1 cellular context compared by ENCODE assay signal in genomic region chr3:13574798-13575451, GRCh38.
TF ChIP-seq lines count a peak whose summit lies in the region.

No MANE protein-coding gene starts in this region.

TF ChIP-seq in K562, 482 proteins besides CTCF, POLR2A, EP300 and RAD21 (continued from another document and continues in another):
- TF ChIP-seq CCNT2 (IDR thresholded peaks at IDR 0.05; ENCODE audit: borderline replicate concordance, extremely low read depth, insufficient read length, low read depth, low read length) (no peak), FOXP4 (CRISPR knock-in tag; IDR thresholded peaks at IDR 0.05; ENCODE audit: borderline replicate concordance) (no peak), ZNF212 (CRISPR knock-in tag; IDR thresholded peaks at IDR 0.05) (no peak), ZNF668 (CRISPR knock-in tag; IDR thresholded peaks at IDR 0.05) (no peak), TSC22D4 (tag; IDR thresholded peaks at IDR 0.05) (no peak), E2F1 (CRISPR knock-in tag; IDR thresholded peaks at IDR 0.05) (0 out of 2 replicates have a peak, but pooled peaks have one; percentile 28), MTA3 (IDR thresholded peaks at IDR 0.05; ENCODE audit: borderline replicate concordance) (no peak), TAL1 (IDR thresholded peaks at IDR 0.05) (no peak), SP2 (IDR thresholded peaks at IDR 0.05; ENCODE audit: extremely low read depth, low read depth, low read length, poor library complexity, severe bottlenecking) (no peak), NCOA4 (IDR thresholded peaks at IDR 0.05; ENCODE audit: partially characterized antibody) (no peak), ETV1 (tag; conservative IDR thresholded peaks at IDR 0.05; ENCODE audit: low read depth) (no peak), MEF2D (tag; conservative IDR thresholded peaks at IDR 0.05; ENCODE audit: low read depth) (no peak), HDAC2 (IDR thresholded peaks at IDR 0.05) (peak; percentile 33; the same call in 1 of the 2 replicates), HMG20B (CRISPR knock-in tag; IDR thresholded peaks at IDR 0.05) (no peak), BCL6 (CRISPR knock-in tag; IDR thresholded peaks at IDR 0.05) (no peak), FUS (optimal IDR thresholded peaks at IDR 0.05; ENCODE audit: low read depth, low read length) (no peak), ARID3A (IDR thresholded peaks at IDR 0.05; ENCODE audit: borderline replicate concordance, low read depth, low read length) (no peak), SMARCE1 (IDR thresholded peaks at IDR 0.05) (peak; percentile 74), LEF1 (IDR thresholded peaks at IDR 0.05) (0 out of 2 replicates have a peak, but pooled peaks have one; percentile 51), MEIS2 (IDR thresholded peaks at IDR 0.05; ENCODE audit: partially characterized antibody) (peak; percentile 57), ZNF408 (CRISPR knock-in tag; IDR thresholded peaks at IDR 0.05; ENCODE audit: low read depth) (no peak), ZBTB2 (IDR thresholded peaks at IDR 0.05) (no peak), CBX5 (IDR thresholded peaks at IDR 0.05; ENCODE audit: borderline replicate concordance, low read depth) (no peak), HDGF (IDR thresholded peaks at IDR 0.05) (no peak), CEBPB (tag; IDR thresholded peaks at IDR 0.05) (no peak), NR2F6 (CRISPR knock-in tag; IDR thresholded peaks at IDR 0.05) (no peak), ZNF280B (CRISPR knock-in tag; IDR thresholded peaks at IDR 0.05) (no peak), POLR2AphosphoS2 (IDR thresholded peaks at IDR 0.05; ENCODE audit: low read length) (no peak), JUND (IDR thresholded peaks at IDR 0.05; ENCODE audit: borderline replicate concordance, low read depth, low read length) (peak; percentile 92), JUND (tag; IDR thresholded peaks at IDR 0.05; ENCODE audit: borderline replicate concordance, low read depth, low read length) (peak; percentile 95), BDP1 (IDR thresholded peaks at IDR 0.05; ENCODE audit: insufficient read depth, insufficient read length) (no peak), KDM1A (IDR thresholded peaks at IDR 0.05) (no peak; a peak in 1 of 4 replicates), DEAF1 (CRISPR knock-in tag; IDR thresholded peaks at IDR 0.05) (no peak), PHB2 (IDR thresholded peaks at IDR 0.05; ENCODE audit: low read depth) (no peak), SIN3A (IDR thresholded peaks at IDR 0.05; ENCODE audit: borderline replicate concordance in 2 of 2, control insufficient read depth in 1 of 2, low read depth in 2 of 2, low read length in 2 of 2) (no peak), ZNF551 (CRISPR knock-in tag; IDR thresholded peaks at IDR 0.05) (no peak), ZBTB17 (CRISPR knock-in tag; IDR thresholded peaks at IDR 0.05) (no peak), ELK1 (CRISPR knock-in tag; IDR thresholded peaks at IDR 0.05) (no peak), SRSF7 (optimal IDR thresholded peaks at IDR 0.05; ENCODE audit: low read depth, low read length) (no peak), PML (IDR thresholded peaks at IDR 0.05; ENCODE audit: low read length) (no peak), NFYB (IDR thresholded peaks at IDR 0.05; ENCODE audit: extremely low read depth, insufficient read length) (no peak), TAF9B (IDR thresholded peaks at IDR 0.05; ENCODE audit: partially characterized antibody) (no peak), CHAMP1 (IDR thresholded peaks at IDR 0.05) (no peak), MYBL2 (IDR thresholded peaks at IDR 0.05; ENCODE audit: low read depth) (no peak), MYBL2 (CRISPR knock-in tag; IDR thresholded peaks at IDR 0.05; ENCODE audit: borderline replicate concordance) (no peak), SAP30 (IDR thresholded peaks at IDR 0.05; ENCODE audit: borderline replicate concordance, insufficient read depth, low read depth, low read length, poor library complexity, severe bottlenecking) (no peak), NFE2 (IDR thresholded peaks at IDR 0.05; ENCODE audit: low read depth) (peak; percentile 73; the same call in 1 of the 2 replicates), ZNF146 (CRISPR knock-in tag; IDR thresholded peaks at IDR 0.05; ENCODE audit: unreplicated experiment) (no peak), ATF2 (CRISPR knock-in tag; IDR thresholded peaks at IDR 0.05) (no peak), ZNF780A (CRISPR knock-in tag; IDR thresholded peaks at IDR 0.05) (no peak), POLR2B (IDR thresholded peaks at IDR 0.05; ENCODE audit: low read depth, partially characterized antibody) (no peak), ZBTB1 (CRISPR knock-in tag; IDR thresholded peaks at IDR 0.05; ENCODE audit: borderline replicate concordance, low read depth) (no peak), HDAC6 (IDR thresholded peaks at IDR 0.05; ENCODE audit: low read depth, low read length) (no peak), PPARD (CRISPR knock-in tag; IDR thresholded peaks at IDR 0.05) (no peak), EZH2 (IDR thresholded peaks at IDR 0.05; ENCODE audit: borderline replicate concordance, low read depth, low read length) (no peak), NR1H2 (CRISPR knock-in tag; IDR thresholded peaks at IDR 0.05) (no peak)
